In the genomic region with DNA sequence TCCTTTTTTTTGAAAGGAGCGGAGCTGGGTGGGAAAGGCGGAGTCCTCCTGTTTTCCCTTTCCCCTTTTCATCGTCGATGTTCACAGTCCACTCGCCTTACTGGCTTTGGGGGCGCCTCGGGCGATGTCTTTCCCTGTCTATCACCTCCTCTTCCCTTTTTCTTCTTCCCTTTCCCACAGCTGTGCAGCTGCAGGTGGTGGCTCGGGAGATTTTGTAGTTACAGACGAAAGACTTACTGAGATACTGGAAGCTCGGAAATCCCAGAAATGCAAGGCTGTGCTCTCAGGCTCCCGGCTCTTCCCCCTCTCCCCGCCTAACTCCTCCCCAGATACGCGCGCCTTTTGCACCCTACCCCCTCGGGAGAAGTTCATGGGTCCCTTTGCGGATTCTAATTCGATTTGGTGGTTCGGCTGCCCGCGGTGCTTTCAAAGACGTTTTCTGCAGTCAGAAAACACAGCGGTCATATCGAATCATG, we compare ENCODE assay signal across 1 cellular context.
TF ChIP-seq lines count a peak whose summit lies in the region.

No MANE protein-coding gene starts in this region.

TF ChIP-seq in SK-N-SH, 30 proteins besides CTCF, POLR2A, EP300 and RAD21 (continued from another document):
- TF ChIP-seq NFIC (IDR thresholded peaks at IDR 0.05; ENCODE audit: borderline replicate concordance) (no peak), SMC3 (IDR thresholded peaks at IDR 0.05; ENCODE audit: low read depth, low read length) (no peak), NRF1 (IDR thresholded peaks at IDR 0.05; ENCODE audit: low read depth, low read length) (no peak), YY1 (IDR thresholded peaks at IDR 0.05; ENCODE audit: low read depth) (0 out of 2 replicates have a peak, but pooled peaks have one; percentile 7), SIN3A (IDR thresholded peaks at IDR 0.05; ENCODE audit: borderline replicate concordance, low read depth, low read length) (no peak), TCF12 (IDR thresholded peaks at IDR 0.05) (0 out of 2 replicates have a peak, but pooled peaks have one; percentile 16), FOSL2 (IDR thresholded peaks at IDR 0.05; ENCODE audit: borderline replicate concordance, low read depth) (no peak), CHD2 (IDR thresholded peaks at IDR 0.05; ENCODE audit: low read length, partially characterized antibody) (no peak), GATA2 (CRISPR knock-in tag; IDR thresholded peaks at IDR 0.05) (no peak), MXI1 (IDR thresholded peaks at IDR 0.05; ENCODE audit: low read depth, low read length) (no peak)
- TF ChIP-seq, protein P1, sequence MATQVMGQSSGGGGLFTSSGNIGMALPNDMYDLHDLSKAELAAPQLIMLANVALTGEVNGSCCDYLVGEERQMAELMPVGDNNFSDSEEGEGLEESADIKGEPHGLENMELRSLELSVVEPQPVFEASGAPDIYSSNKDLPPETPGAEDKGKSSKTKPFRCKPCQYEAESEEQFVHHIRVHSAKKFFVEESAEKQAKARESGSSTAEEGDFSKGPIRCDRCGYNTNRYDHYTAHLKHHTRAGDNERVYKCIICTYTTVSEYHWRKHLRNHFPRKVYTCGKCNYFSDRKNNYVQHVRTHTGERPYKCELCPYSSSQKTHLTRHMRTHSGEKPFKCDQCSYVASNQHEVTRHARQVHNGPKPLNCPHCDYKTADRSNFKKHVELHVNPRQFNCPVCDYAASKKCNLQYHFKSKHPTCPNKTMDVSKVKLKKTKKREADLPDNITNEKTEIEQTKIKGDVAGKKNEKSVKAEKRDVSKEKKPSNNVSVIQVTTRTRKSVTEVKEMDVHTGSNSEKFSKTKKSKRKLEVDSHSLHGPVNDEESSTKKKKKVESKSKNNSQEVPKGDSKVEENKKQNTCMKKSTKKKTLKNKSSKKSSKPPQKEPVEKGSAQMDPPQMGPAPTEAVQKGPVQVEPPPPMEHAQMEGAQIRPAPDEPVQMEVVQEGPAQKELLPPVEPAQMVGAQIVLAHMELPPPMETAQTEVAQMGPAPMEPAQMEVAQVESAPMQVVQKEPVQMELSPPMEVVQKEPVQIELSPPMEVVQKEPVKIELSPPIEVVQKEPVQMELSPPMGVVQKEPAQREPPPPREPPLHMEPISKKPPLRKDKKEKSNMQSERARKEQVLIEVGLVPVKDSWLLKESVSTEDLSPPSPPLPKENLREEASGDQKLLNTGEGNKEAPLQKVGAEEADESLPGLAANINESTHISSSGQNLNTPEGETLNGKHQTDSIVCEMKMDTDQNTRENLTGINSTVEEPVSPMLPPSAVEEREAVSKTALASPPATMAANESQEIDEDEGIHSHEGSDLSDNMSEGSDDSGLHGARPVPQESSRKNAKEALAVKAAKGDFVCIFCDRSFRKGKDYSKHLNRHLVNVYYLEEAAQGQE (IDR thresholded peaks at IDR 0.05; ENCODE audit: low read depth, low read length): no peak
